ENCODE assay signal across 13 cellular contexts in the genomic region with DNA sequence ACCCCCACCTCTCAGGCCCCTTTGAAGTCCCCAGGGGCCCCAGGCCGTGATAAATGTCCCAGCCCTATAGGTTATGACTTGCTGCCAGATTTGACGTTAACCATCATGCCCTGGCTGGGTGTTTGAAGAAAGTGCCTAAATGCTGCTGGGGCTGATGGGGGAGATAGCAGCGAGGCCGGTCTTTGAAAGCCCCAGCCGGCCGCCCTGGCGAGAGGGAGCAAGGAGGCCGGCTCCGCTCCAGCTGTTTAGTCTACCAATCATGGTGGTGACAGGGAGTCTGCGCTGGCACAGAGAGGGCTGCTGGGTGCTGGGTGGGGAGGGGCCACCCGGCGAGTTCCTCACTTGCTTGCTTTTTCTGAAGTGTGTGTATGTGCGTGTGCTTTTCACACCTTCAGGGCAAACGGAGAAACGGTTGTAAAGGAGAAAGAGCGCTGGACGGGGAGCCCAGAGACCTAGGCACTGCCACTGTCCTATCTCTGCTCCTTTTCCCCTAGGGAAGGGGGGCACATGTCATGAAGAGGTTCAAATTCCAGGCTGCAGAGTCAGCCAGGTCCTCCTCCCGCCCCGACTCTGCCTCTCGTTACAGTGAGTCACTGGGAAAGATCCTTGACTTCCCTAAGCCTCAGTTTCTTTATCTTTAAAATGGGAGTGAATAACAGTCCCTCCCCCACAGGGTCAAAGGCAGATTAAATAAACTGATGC.
DNase-seq lines count a peak whose midpoint lies in the region; ATAC-seq and TF ChIP-seq lines count a peak whose summit lies in the region.
"Had no signal": no experiment of that assay in that cellular context is flagged by ENCODE, and none has a peak within 500 bp of the region (broad histone marks: within the 10 kb centered on the region; RNA-seq: fewer than 3 reads in every experiment).

No MANE protein-coding gene starts in this region.

- ATAC-seq in GM18498 (IDR thresholded peaks at IDR 0.05; ENCODE audit: unreplicated experiment), result no peak
- ATAC-seq: sciatic nerve had no signal

- H3K36me3 ChIP-seq in mesodermal cell (ENCODE audit: control insufficient read depth, insufficient read depth, low read length), result no peaks in the 10 kb centered on the region

- H3K27ac ChIP-seq in mesodermal cell (ENCODE audit: low read depth, low read length, severe bottlenecking), result peak overlapping the region; percentile 81

- H3K4me3 ChIP-seq in epithelial cell of proximal tubule (ENCODE audit: low read depth, low read length) (peak overlapping the region; percentile 39), mesodermal cell (ENCODE audit: extremely low read depth, insufficient read depth, low read length, poor library complexity, severe bottlenecking) (no peak overlapping the region)

- no peak for TF ChIP-seq CTCF in epithelial cell of proximal tubule (conservative IDR thresholded peaks at IDR 0.05; ENCODE audit: low read depth, low read length)

- peaks cover 61% of the 10 kb centered on the region for H3K4me1 ChIP-seq in mesodermal cell (ENCODE audit: control insufficient read depth, insufficient read depth, low read length, poor library complexity, severe bottlenecking)

- DNase-seq in AG08395 (ENCODE audit: low spot score) (peak; percentile 55), HK-2 (ENCODE audit: unreplicated experiment) (peak; percentile 18), epithelial cell of proximal tubule (ENCODE audit: low read depth) (no peak), cerebellar nuclear complex (lab: John Stamatoyannopoulos, UW) (no peak), NCI-H748 treated with DMSO at 0.1 percent for 48 hours (lab: John Stamatoyannopoulos, UW) (no peak), NCI-H345 (lab: John Stamatoyannopoulos, UW) (no peak)
- DNase-seq: activated naive CD4-positive, alpha-beta T cell treated with Interleukin-2 at 50 U/mL for 16 hours; CD4-positive, alpha-beta T cell; NCI-H1436; T-helper 2 cell had no signal

- H3K9me3 ChIP-seq in mesodermal cell (ENCODE audit: control insufficient read depth, low read length), result no peaks in the 10 kb centered on the region

- WGBS in mesodermal cell (ENCODE audit: insufficient coverage in 2 of 2), 2 experiments, result 0 to 7% methylated on average over 12 to 13 of the region's 20 CpGs

Comparison
In these comparisons a context has a peak if more than half of its experiments do, and no peak if none do; other contexts are left out.
1. DNase-seq: peak in AG08395 (single experiment) and HK-2 (single experiment); none in epithelial cell of proximal tubule (single experiment), cerebellar nuclear complex (0 of 2), NCI-H748 treated with DMSO at 0.1 percent for 48 hours (single experiment) and NCI-H345 (single experiment).